Comparison of ENCODE assay signal across 8 cellular contexts in genomic region chr7:73770002-73770859, GRCh38. TPM values are rescaled to one million over a fixed set of nuclear protein-coding genes. Genes with fewer than 3 reads are reported as not detected.
A peak's percentile ranks its signal among the peaks of the same experiment; 100 is the strongest.
DNase-seq lines count a peak whose midpoint lies in the region; ATAC-seq lines count a peak whose summit lies in the region.

A gene with protein sequence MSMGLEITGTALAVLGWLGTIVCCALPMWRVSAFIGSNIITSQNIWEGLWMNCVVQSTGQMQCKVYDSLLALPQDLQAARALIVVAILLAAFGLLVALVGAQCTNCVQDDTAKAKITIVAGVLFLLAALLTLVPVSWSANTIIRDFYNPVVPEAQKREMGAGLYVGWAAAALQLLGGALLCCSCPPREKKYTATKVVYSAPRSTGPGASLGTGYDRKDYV (minus strand): TSS chr7:73770270. CDS start chr7:73770049, 221 bp downstream.

- H3K9me3 Mint-ChIP-seq in activated naive CD4-positive, alpha-beta T cell treated with anti-CD3 and anti-CD28 coated beads for 36 hours = no peaks in the 10 kb centered on the region

- peaks cover 39% of the 10 kb centered on the region for H3K27me3 Mint-ChIP-seq in activated naive CD4-positive, alpha-beta T cell treated with anti-CD3 and anti-CD28 coated beads for 36 hours (ENCODE audit: low read depth)

- H3K9me3 ChIP-seq in mesodermal cell (ENCODE audit: control insufficient read depth, low read length) = no peaks in the 10 kb centered on the region

- no peaks in the 10 kb centered on the region for H3K36me3 ChIP-seq in mesodermal cell (ENCODE audit: control insufficient read depth, insufficient read depth, low read length)

- CTCF ChIA-PET in activated naive CD4-positive, alpha-beta T cell treated with anti-CD3 and anti-CD28 coated beads for 36 hours (lab: Charles Lee) = interaction anchor here (0.6 kb wide), 1 partner anchor 52 kb away, joined by 7 read pairs; no protein-coding TSS in a partner anchor

- H3K4me1 ChIP-seq in mesodermal cell (ENCODE audit: control insufficient read depth, insufficient read depth, low read length, poor library complexity, severe bottlenecking) = peaks cover 4% of the 10 kb centered on the region

- peak; percentile 28 for DNase-seq in activated naive CD4-positive, alpha-beta T cell treated with anti-CD3 and anti-CD28 coated beads, Interleukin-2, amount 50 U/mL, for 16 hours
- DNase-seq in activated naive CD4-positive, alpha-beta T cell treated with anti-CD3 and anti-CD28 coated beads for 36 hours = no peak
- peak; percentile 94 for DNase-seq in NCI-H774 (lab: John Stamatoyannopoulos, UW)
- peak; percentile 89 for DNase-seq in cerebellum (ENCODE audit: low spot score)
- no peak for DNase-seq in OCI-M2 (lab: John Stamatoyannopoulos, UW; ENCODE audit: unreplicated experiment)

- no peak within 1 kb of the TSS for H3K4me3 Mint-ChIP-seq in activated naive CD4-positive, alpha-beta T cell treated with anti-CD3 and anti-CD28 coated beads for 36 hours

- H3K36me3 Mint-ChIP-seq in activated naive CD4-positive, alpha-beta T cell treated with anti-CD3 and anti-CD28 coated beads for 36 hours (ENCODE audit: low read depth) = no peaks in the 10 kb centered on the region

- H3K27ac Mint-ChIP-seq in activated naive CD4-positive, alpha-beta T cell treated with anti-CD3 and anti-CD28 coated beads for 36 hours = no peak within 1 kb of the TSS

- 5 to 6% methylated on average over 58 to 72 of the region's 82 CpGs for WGBS in mesodermal cell (ENCODE audit: insufficient coverage in 2 of 2), 2 experiments

- peaks cover 5% of the 10 kb centered on the region for H3K4me1 Mint-ChIP-seq in activated naive CD4-positive, alpha-beta T cell treated with anti-CD3 and anti-CD28 coated beads for 36 hours (ENCODE audit: low read depth)

- ATAC-seq in GM18519 (IDR thresholded peaks at IDR 0.05; ENCODE audit: low FRiP score, unreplicated experiment) (no peak), HG02610 (IDR thresholded peaks at IDR 0.05; ENCODE audit: unreplicated experiment) (no peak)

- no peak within 1 kb of the TSS for H3K27ac ChIP-seq in mesodermal cell (ENCODE audit: low read depth, low read length, severe bottlenecking)

- intact Hi-C loops in activated naive CD4-positive, alpha-beta T cell treated with anti-CD3 and anti-CD28 coated beads for 36 hours (cut with micrococcal nuclease) = no loop called here

- H3K4me3 ChIP-seq in mesodermal cell (ENCODE audit: extremely low read depth, insufficient read depth, low read length, poor library complexity, severe bottlenecking) = peak within 1 kb of the TSS; percentile 29

RNA-seq across cellular contexts. Expression of the gene that starts here (rescaled TPM):
- total RNA-seq in activated naive CD4-positive, alpha-beta T cell treated with anti-CD3 and anti-CD28 coated beads for 36 hours = not detected
- total RNA-seq in cerebellum = 0.36 TPM
- polyA plus RNA-seq in mesodermal cell (2013, experiment 1 of 2) = not detected
- polyA plus RNA-seq in mesodermal cell (2013, experiment 2 of 2) = not detected

Comparison
In these comparisons a context has a peak if more than half of its experiments do, and no peak if none do; other contexts are left out.
1. DNase-seq: peak in activated naive CD4-positive, alpha-beta T cell treated with anti-CD3 and anti-CD28 coated beads, Interleukin-2, amount 50 U/mL, for 16 hours (single experiment) and NCI-H774 (single experiment); none in activated naive CD4-positive, alpha-beta T cell treated with anti-CD3 and anti-CD28 coated beads for 36 hours (single experiment) and OCI-M2 (single experiment).
2. Peak in DNase-seq in cerebellum; RNA of the gene not detected or under 1 TPM.